8 cellular contexts compared by ENCODE assay signal in genomic region chr1:100353988-100354387, GRCh38. TPM values are rescaled to one million over a fixed set of nuclear protein-coding genes. Genes with fewer than 3 reads are reported as not detected.
DNase-seq lines count a peak whose midpoint lies in the region; ATAC-seq and TF ChIP-seq lines count a peak whose summit lies in the region.

No MANE protein-coding gene starts in this region.

- no peak for ATAC-seq in effector memory CD8-positive, alpha-beta T cell (replicated peaks)
- no peak for ATAC-seq in GM21529 (IDR thresholded peaks at IDR 0.05; ENCODE audit: unreplicated experiment)
- no peak for ATAC-seq in HG03571 (IDR thresholded peaks at IDR 0.05; ENCODE audit: unreplicated experiment)

- no peaks in the 10 kb centered on the region for H3K27me3 ChIP-seq in osteoblast (ENCODE audit: insufficient read depth, low read length)

- H3K9me3 ChIP-seq in osteoblast (ENCODE audit: low read depth, low read length), result no peaks in the 10 kb centered on the region

- H3K27ac Mint-ChIP-seq in effector memory CD8-positive, alpha-beta T cell, result peak overlapping the region; percentile 93 to 96

- no peaks in the 10 kb centered on the region for H3K36me3 ChIP-seq in osteoblast (ENCODE audit: insufficient read depth, low read length)

- no peaks in the 10 kb centered on the region for H4K20me1 ChIP-seq in osteoblast (ENCODE audit: insufficient read depth, low read length)

- TF ChIP-seq CTCF in osteoblast (IDR thresholded peaks at IDR 0.05; ENCODE audit: extremely low read depth, low read depth, low read length), result no peak

- peaks cover 62% of the 10 kb centered on the region for H3K36me3 Mint-ChIP-seq in effector memory CD8-positive, alpha-beta T cell (ENCODE audit: insufficient read depth)

- H3K27me3 Mint-ChIP-seq in effector memory CD8-positive, alpha-beta T cell, result no peaks in the 10 kb centered on the region

- peaks cover 20% of the 10 kb centered on the region for H3K4me1 ChIP-seq in osteoblast (ENCODE audit: insufficient read depth, low read length)

- no peak overlapping the region for H3K27ac ChIP-seq in osteoblast (ENCODE audit: low read depth, low read length)

- H3K4me3 ChIP-seq in osteoblast (ENCODE audit: insufficient read depth, low read length), result peak overlapping the region; percentile 86

- DNase-seq in ELR (ENCODE audit: low read depth) (peak; percentile 80), NCI-H226 (peak; percentile 9), osteoblast (ENCODE audit: insufficient read length, low spot score, missing footprints) (peak; percentile 83), cerebellar nuclear complex (lab: John Stamatoyannopoulos, UW) (no peak)
- DNase-seq in effector memory CD8-positive, alpha-beta T cell, result no peak
- no peak for DNase-seq in activated CD8-positive, alpha-beta memory T cell treated with anti-CD3 and anti-CD28 coated beads, Interleukin-2, amount 50 U/mL, for 4 hours

- H3K4me1 Mint-ChIP-seq in effector memory CD8-positive, alpha-beta T cell (ENCODE audit: low read depth in 2 of 2), result peaks cover 47 to 63% of the 10 kb centered on the region in 2 donors

- H2AFZ ChIP-seq in osteoblast (ENCODE audit: low read length), result no peak overlapping the region

- H3K9me3 Mint-ChIP-seq in effector memory CD8-positive, alpha-beta T cell, result no peaks in the 10 kb centered on the region

- H3K4me3 Mint-ChIP-seq in effector memory CD8-positive, alpha-beta T cell, result peak overlapping the region; percentile 95 to 98

- H3K4me2 ChIP-seq in osteoblast (ENCODE audit: insufficient read depth, low read length), result peak overlapping the region; percentile 94

- H3K79me2 ChIP-seq in osteoblast (ENCODE audit: insufficient read depth, low read length), result peaks cover 3% of the 10 kb centered on the region

RNA-seq across cellular contexts. Expression of gene CDC14A, which starts 1.7 kb away (rescaled TPM):
- total RNA-seq in osteoblast, result 6.5 and 6.9 TPM in 2 replicates

Comparison
In these comparisons a context has a peak if more than half of its experiments do, and no peak if none do; other contexts are left out.
1. DNase-seq: peak in ELR (single experiment), NCI-H226 (single experiment) and osteoblast (single experiment); none in effector memory CD8-positive, alpha-beta T cell (0 of 3), activated CD8-positive, alpha-beta memory T cell treated with anti-CD3 and anti-CD28 coated beads, Interleukin-2, amount 50 U/mL, for 4 hours (single experiment) and cerebellar nuclear complex (0 of 2).